In the genomic region with DNA sequence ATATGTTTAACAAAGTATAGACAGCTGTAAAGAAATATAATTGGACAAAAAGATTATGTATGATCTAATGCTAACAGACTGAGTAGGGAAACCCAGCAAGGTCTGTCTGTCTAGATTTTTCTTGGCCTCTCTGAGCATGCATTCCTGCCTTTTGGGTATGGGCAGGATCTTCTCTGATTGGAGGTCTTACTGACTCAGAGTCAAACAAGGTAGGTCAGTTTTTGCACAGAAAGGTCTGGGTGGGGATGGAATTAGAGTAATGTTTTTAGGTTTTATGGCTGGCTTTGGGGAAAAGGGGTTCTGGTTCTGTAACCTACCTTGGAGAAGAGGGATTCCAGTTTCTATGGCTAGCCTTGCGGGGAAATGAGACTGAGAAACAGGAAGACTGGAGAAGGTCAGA, we compare ENCODE assay signal across 24 cellular contexts.
"Had no signal": no experiment of that assay in that cellular context is flagged by ENCODE, and none has a peak within 500 bp of the region (broad histone marks: within the 10 kb centered on the region; RNA-seq: fewer than 3 reads in every experiment).

No MANE protein-coding gene starts in this region.

- H3K4me1 Mint-ChIP-seq: activated naive CD8-positive, alpha-beta T cell treated with anti-CD3 and anti-CD28 coated beads for 36 hours had no signal

- H3K9me3 Mint-ChIP-seq: activated naive CD8-positive, alpha-beta T cell treated with anti-CD3 and anti-CD28 coated beads for 36 hours; activated T-cell treated with anti-CD3 and anti-CD28 coated beads, Interleukin-2, amount 50 U/mL, for 24 hours; activated T-helper 2 cell treated with anti-CD3 and anti-CD28 coated beads, Interferon-gamma antibody, Interleukin-2, Interleukin-4, amounts not matched to agents 10 μg/mL and 5 μg/mL and 100 μg/mL, durations not matched to agents 14 hours and 24 hours and 36 hours had no signal

- H3K4me3 Mint-ChIP-seq: activated naive CD8-positive, alpha-beta T cell treated with anti-CD3 and anti-CD28 coated beads for 36 hours; activated T-cell treated with anti-CD3 and anti-CD28 coated beads, Interleukin-2, amount 50 U/mL, for 24 hours; naive thymus-derived CD4-positive, alpha-beta T cell had no signal

- H3K27ac Mint-ChIP-seq: activated naive CD8-positive, alpha-beta T cell treated with anti-CD3 and anti-CD28 coated beads for 36 hours; activated T-cell treated with anti-CD3 and anti-CD28 coated beads, Interleukin-2, amount 50 U/mL, for 24 hours; activated T-helper 2 cell treated with anti-CD3 and anti-CD28 coated beads, Interferon-gamma antibody, Interleukin-2, Interleukin-4, amounts not matched to agents 10 μg/mL and 5 μg/mL and 100 μg/mL, durations not matched to agents 14 hours and 24 hours and 36 hours; naive thymus-derived CD4-positive, alpha-beta T cell had no signal

- H3K36me3 Mint-ChIP-seq: activated naive CD8-positive, alpha-beta T cell treated with anti-CD3 and anti-CD28 coated beads for 36 hours had no signal

- H3K4me1 ChIP-seq: breast epithelium, left ventricle myocardium inferior, psoas muscle, right atrium auricular region, spleen, upper lobe of left lung had no signal

- H3K4me3 ChIP-seq: breast epithelium, coronary artery, left ventricle myocardium inferior, ovary, psoas muscle, right atrium auricular region, spleen, thoracic aorta, upper lobe of left lung had no signal

- H3K27ac ChIP-seq: breast epithelium, coronary artery, left ventricle myocardium inferior, neutrophil, ovary, psoas muscle, right atrium auricular region, spleen, thoracic aorta, upper lobe of left lung had no signal

- H3K27me3 ChIP-seq: breast epithelium, ovary, right atrium auricular region, upper lobe of left lung had no signal

- DNase-seq: activated CD4-positive, alpha-beta T cell treated with anti-CD3 and anti-CD28 coated beads, Interleukin-2, amount 50 U/mL, for 4 hours; activated CD8-positive, alpha-beta memory T cell treated with anti-CD3 and anti-CD28 coated beads for 24 hours; activated CD8-positive, alpha-beta memory T cell treated with anti-CD3 and anti-CD28 coated beads, Interleukin-2, amount 50 U/mL, for 4 hours; activated naive CD4-positive, alpha-beta T cell treated with Interleukin-2 at 50 U/mL for 16 hours; activated naive CD8-positive, alpha-beta T cell treated with anti-CD3 and anti-CD28 coated beads for 36 hours; activated T-cell treated with anti-CD3 and anti-CD28 coated beads, Interleukin-2, amount 50 U/mL, for 24 hours; erythroblast; foreskin fibroblast; left ventricle myocardium inferior; mammary epithelial cell; naive thymus-derived CD4-positive, alpha-beta T cell; ovary; psoas muscle; spleen; stimulated activated CD4-positive, alpha-beta T cell treated with anti-CD3 and anti-CD28 coated beads, Interleukin-4, amount 100 ng/mL, for 1 hour; stimulated activated naive CD4-positive, alpha-beta T cell; T-helper 9 cell; upper lobe of left lung had no signal

- H3K36me3 ChIP-seq: breast epithelium, left ventricle myocardium inferior, neutrophil, ovary, right atrium auricular region, spleen, thoracic aorta, upper lobe of left lung had no signal

- H3K9me3 ChIP-seq: breast epithelium, left ventricle myocardium inferior, neutrophil, ovary, psoas muscle, right atrium auricular region, spleen, thoracic aorta, upper lobe of left lung had no signal
